In genomic region chr18:79678665-79679551, GRCh38 we compare ENCODE assay signal across 8 cellular contexts. TPM values are rescaled to one million over a fixed set of nuclear protein-coding genes. Genes with fewer than 3 reads are reported as not detected.
DNase-seq lines count a peak whose midpoint lies in the region; ATAC-seq and TF ChIP-seq lines count a peak whose summit lies in the region.

No MANE protein-coding gene starts in this region.

- H3K36me3 Mint-ChIP-seq in CD4-positive, CD25-positive, alpha-beta regulatory T cell, result peaks cover 16% of the 10 kb centered on the region

- DNase-seq in CD4-positive, CD25-positive, alpha-beta regulatory T cell, result peak; percentile 99 to 100 (median 99)
- DNase-seq in NCI-H774 (lab: John Stamatoyannopoulos, UW), result peak; percentile 98
- DNase-seq in activated CD4-positive, alpha-beta T cell treated with anti-CD3 and anti-CD28 coated beads, Interleukin-2, amount 50 U/mL, for 48 hours, result peak; percentile 96 to 97
- peak; percentile 99 for DNase-seq in dermis blood vessel endothelial cell
- peak; percentile 99 to 100 for DNase-seq in left lung
- DNase-seq in stimulated activated CD4-positive, alpha-beta T cell treated with anti-CD3 and anti-CD28 coated beads, Interleukin-2, amount 100 ng/mL, for 4 hours (ENCODE audit: low read depth), result peak; percentile 99

- intact Hi-C loops in left lung (cut with DNase I), result no loop called here

- peak overlapping the region; percentile 98 to 99 (median 99) for H3K27ac Mint-ChIP-seq in CD4-positive, CD25-positive, alpha-beta regulatory T cell

- ATAC-seq in CD4-positive, CD25-positive, alpha-beta regulatory T cell (ENCODE audit: low read depth in 2 of 2), result peak; percentile 89 to 92
- ATAC-seq in GM19438 (IDR thresholded peaks at IDR 0.05; ENCODE audit: low read depth, unreplicated experiment) (peak; percentile 92), HG03571 (IDR thresholded peaks at IDR 0.05; ENCODE audit: unreplicated experiment) (peak; percentile 94), left lung (peak; percentile 95)

- peak overlapping the region; percentile 64 for H3K4me3 ChIP-seq in CD4-positive, CD25-positive, alpha-beta regulatory T cell (ENCODE audit: low read depth, low read length)
- H3K4me3 ChIP-seq in left lung, result peak overlapping the region; percentile 88 to 92

- H3K9me3 Mint-ChIP-seq in CD4-positive, CD25-positive, alpha-beta regulatory T cell, result peaks cover 0 to 6% (median 2%) of the 10 kb centered on the region in 7 donors

- H3K4me3 Mint-ChIP-seq in CD4-positive, CD25-positive, alpha-beta regulatory T cell, result peak overlapping the region; percentile 97 to 99 (median 98)

- H3K4me1 ChIP-seq in CD4-positive, CD25-positive, alpha-beta regulatory T cell (ENCODE audit: control insufficient read depth, insufficient read depth, low read length, poor library complexity, severe bottlenecking), result peaks cover 44% of the 10 kb centered on the region
- peaks cover 18 to 56% of the 10 kb centered on the region in 2 donors for H3K4me1 ChIP-seq in left lung

- H3K36me3 ChIP-seq in CD4-positive, CD25-positive, alpha-beta regulatory T cell (ENCODE audit: control insufficient read depth, insufficient read depth, low read length), result peaks cover 3% of the 10 kb centered on the region
- no peaks in the 10 kb centered on the region for H3K36me3 ChIP-seq in left lung

- H3K27me3 Mint-ChIP-seq in CD4-positive, CD25-positive, alpha-beta regulatory T cell, result peaks cover 12% of the 10 kb centered on the region

- no peaks in the 10 kb centered on the region for H3K27me3 ChIP-seq in CD4-positive, CD25-positive, alpha-beta regulatory T cell (ENCODE audit: control insufficient read depth, insufficient read depth, low read length)
- H3K27me3 ChIP-seq in left lung, result no peaks in the 10 kb centered on the region

- no peak for TF ChIP-seq CTCF in left lung (IDR thresholded peaks at IDR 0.05)

- peaks cover 0 to 5% of the 10 kb centered on the region in 2 experiments for H3K9me3 ChIP-seq in CD4-positive, CD25-positive, alpha-beta regulatory T cell (ENCODE audit: control insufficient read depth in 2 of 2, low read length in 2 of 2)
- no peaks in the 10 kb centered on the region for H3K9me3 ChIP-seq in left lung

- H3K4me1 Mint-ChIP-seq in CD4-positive, CD25-positive, alpha-beta regulatory T cell, result peaks cover 16 to 58% (median 39%) of the 10 kb centered on the region in 4 donors

- H3K27ac ChIP-seq in CD4-positive, CD25-positive, alpha-beta regulatory T cell (ENCODE audit: insufficient read depth, low read length, poor library complexity, severe bottlenecking), result peak overlapping the region; percentile 98
- peak overlapping the region; percentile 93 to 99 for H3K27ac ChIP-seq in left lung

RNA-seq across cellular contexts. Expression of gene CTDP1, which starts 0.7 kb away (rescaled TPM):
- 59.7 TPM for total RNA-seq in CD4-positive, CD25-positive, alpha-beta regulatory T cell
- polyA plus RNA-seq in CD4-positive, CD25-positive, alpha-beta regulatory T cell, result 10 to 100 TPM; 12.9 to 16.9 (median 15.7) TPM
- 31.1 and 38.0 TPM in 2 replicates for total RNA-seq in dermis blood vessel endothelial cell
- total RNA-seq in left lung, result 10 to 100 TPM; 18.5 to 24.4 TPM

Comparison
In these comparisons a context has a peak if more than half of its experiments do, and no peak if none do; other contexts are left out.
1. Peak in every context shown above with its lines: DNase-seq, ATAC-seq, H3K4me3 ChIP-seq and H3K27ac ChIP-seq.